In the genomic region with DNA sequence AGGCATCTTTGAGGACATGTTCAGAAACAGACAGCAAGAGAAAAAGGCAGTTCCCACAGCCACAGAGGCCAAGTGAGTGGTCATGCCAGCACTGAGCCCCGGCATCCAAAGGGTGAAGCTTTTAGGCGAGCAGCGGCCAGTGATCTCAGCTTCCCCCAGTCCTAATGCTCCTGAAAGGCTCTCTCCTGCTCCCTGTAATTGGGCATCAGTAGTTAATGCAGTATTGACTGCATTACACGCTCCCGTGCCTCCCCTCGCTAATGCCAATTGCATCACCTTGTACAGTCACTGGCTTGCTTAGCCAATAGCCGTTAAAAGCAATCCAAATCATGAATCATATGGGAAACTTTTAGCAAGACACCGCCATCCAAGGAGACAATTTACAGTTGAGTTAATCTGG, we compare ENCODE assay signal across 12 cellular contexts. TPM values are rescaled to one million over a fixed set of nuclear protein-coding genes. Genes with fewer than 3 reads are reported as not detected.
DNase-seq lines count a peak whose midpoint lies in the region; ATAC-seq, FAIRE-seq and TF ChIP-seq lines count a peak whose summit lies in the region.
"Had no signal": no experiment of that assay in that cellular context is flagged by ENCODE, and none has a peak within 500 bp of the region (broad histone marks: within the 10 kb centered on the region; RNA-seq: fewer than 3 reads in every experiment).

No MANE protein-coding gene starts in this region.

- peaks cover 25 to 75% of the 10 kb centered on the region in 2 experiments; a peak in 4 of 5 replicates for H3K27me3 ChIP-seq in K562 (ENCODE audit: control insufficient read depth in 2 of 2, insufficient read depth in 2 of 2, low read length in 2 of 2)
- H3K27me3 ChIP-seq in HepG2 (ENCODE audit: control insufficient read depth in 1 of 2, insufficient read depth in 2 of 2, low read length in 2 of 2) = peaks cover 11 to 59% of the 10 kb centered on the region in 2 experiments
- peaks cover 35% of the 10 kb centered on the region for H3K27me3 ChIP-seq in hepatocyte
- H3K27me3 ChIP-seq: ascending aorta had no signal

- H3K4me3 ChIP-seq in K562 (no peak overlapping the region), HepG2 (replicated peaks in 1 of 3; ENCODE audit: insufficient read depth in 1 of 3, low read depth in 2 of 3, low read length in 3 of 3) (no peak overlapping the region), hepatocyte (no peak overlapping the region)
- H3K4me3 ChIP-seq: ascending aorta had no signal

- no peak for TF ChIP-seq CTCF in K562 (IDR thresholded peaks at IDR 0.05 in 2 of 3, conservative IDR thresholded peaks at IDR 0.05 in 1 of 3; ENCODE audit: insufficient read depth in 2 of 3, low read depth in 1 of 3, low read length in 3 of 3)
- TF ChIP-seq CTCF in HepG2 (CRISPR knock-in tag; IDR thresholded peaks at IDR 0.05) = no peak
- no peak for TF ChIP-seq CTCF in hepatocyte (IDR thresholded peaks at IDR 0.05; ENCODE audit: poor library complexity)

- H3K9ac ChIP-seq in K562 (ENCODE audit: insufficient read depth in 1 of 2, low read depth in 2 of 2, low read length in 2 of 2) (no peak overlapping the region), HepG2 (ENCODE audit: insufficient read depth, low read depth, low read length) (no peak overlapping the region)

- intact Hi-C loops in K562 (cut with micrococcal nuclease) (no loop called here), HepG2 (cut with micrococcal nuclease; ENCODE audit: unreplicated experiment) (no loop called here)

- POLR2A ChIA-PET in K562 (lab: Yijun Ruan, JAX) (interaction anchor here (0.7 kb wide), 1 partner anchor 10 kb away, joined by 4 read pairs; no protein-coding TSS in a partner anchor), HepG2 (lab: Yijun Ruan, JAX) (no interaction called here)

- H3K9me3 ChIP-seq in K562 (replicated peaks; ENCODE audit: control insufficient read depth, insufficient read depth, low read depth, low read length) = no peaks in the 10 kb centered on the region
- no peaks in the 10 kb centered on the region for H3K9me3 ChIP-seq in HepG2 (ENCODE audit: low read length)
- no peaks in the 10 kb centered on the region for H3K9me3 ChIP-seq in hepatocyte (ENCODE audit: low read depth)
- H3K9me3 ChIP-seq: ascending aorta had no signal

- BruUV-seq in K562 (replicated peaks; lab: Mats Ljungman, UMichigan) = no TSS peak
- BruUV-seq in HepG2 (replicated peaks; lab: Mats Ljungman, UMichigan) = no TSS peak

- DNase-seq in AML-193 (lab: John Stamatoyannopoulos, UW) (peak; percentile 11 to 14), Kasumi-1 (lab: John Stamatoyannopoulos, UW) (peak; percentile 43 to 50), K562 (ENCODE audit: extremely low read depth in 1 of 4, low spot score in 3 of 4) (no peak), HepG2 (ENCODE audit: low spot score) (no peak), inferior parietal cortex (ENCODE audit: extremely low spot score) (no peak), NCI-H146 treated with DMSO at 0.1 percent for 48 hours (lab: John Stamatoyannopoulos, UW; ENCODE audit: unreplicated experiment) (no peak), hepatocyte (ENCODE audit: low spot score) (no peak)
- no peak for DNase-seq in activated naive CD4-positive, alpha-beta T cell (lab: John Stamatoyannopoulos, UW)
- DNase-seq: activated CD4-positive, alpha-beta T cell treated with anti-CD3 and anti-CD28 coated beads, Interleukin-2, amount 10 ng/mL, durations not matched to agents 7 days and 5 days; occipital lobe had no signal

- no peaks in the 10 kb centered on the region for H3K9me1 ChIP-seq in K562 (ENCODE audit: control insufficient read depth, insufficient read depth, low read length)

- H3K27ac ChIP-seq in K562 (ENCODE audit: extremely low read depth, low read depth, low read length) (no peak overlapping the region), HepG2 (ENCODE audit: extremely low read length, insufficient read depth, low read length) (no peak overlapping the region), hepatocyte (no peak overlapping the region)

- H3K4me1 ChIP-seq in K562 (replicated peaks in 1 of 2; ENCODE audit: control insufficient read depth in 2 of 2, insufficient read depth in 2 of 2, low read length in 2 of 2) (peaks cover 0 to 3% of the 10 kb centered on the region in 2 experiments; a peak in 1 of 5 replicates), HepG2 (ENCODE audit: insufficient read depth, low read length) (no peaks in the 10 kb centered on the region), hepatocyte (ENCODE audit: insufficient read depth) (peaks cover 5% of the 10 kb centered on the region)

- ATAC-seq in K562 (no peak), HepG2 (no peak)

- no peaks in the 10 kb centered on the region for H3K9me2 ChIP-seq in hepatocyte (replicated peaks; ENCODE audit: insufficient read depth)

- in situ Hi-C loops in K562 (cut with MboI) = no loop called here
- in situ Hi-C loops in HepG2 (cut with HindIII; ENCODE audit: extremely low pct_ligation_motif_present, low pct_unique_long_range_greater_than_20kb) = no loop called here

- FAIRE-seq in K562 (lab: Jason Lieb, UNC) = no peak
- no peak for FAIRE-seq in HepG2 (lab: Jason Lieb, UNC)

- 0% methylated on average over 8 of the region's 8 CpGs for WGBS in K562 (ENCODE audit: insufficient coverage, low coverage, missing lambda C conversion rate)
- WGBS in HepG2 (ENCODE audit: low lambda C conversion rate) = 3% methylated on average over 5 of the region's 8 CpGs
- 85% methylated on average over 8 of the region's 8 CpGs for WGBS in hepatocyte (ENCODE audit: low lambda C conversion rate, missing lambda C conversion rate)

- H4K20me1 ChIP-seq in K562 (replicated peaks; ENCODE audit: control insufficient read depth, insufficient read depth, low read length) = peaks cover 3% of the 10 kb centered on the region; the same call in 1 of the 2 replicates
- H4K20me1 ChIP-seq in HepG2 (ENCODE audit: insufficient read depth, low read length) = 0 out of 2 replicates have a peak, but pooled peaks cover 2% of the 10 kb centered on the region
- H4K20me1 ChIP-seq in hepatocyte (ENCODE audit: insufficient read depth, poor library complexity, severe bottlenecking) = no peaks in the 10 kb centered on the region

- TF ChIP-seq RAD21 in K562 (CRISPR knock-in tag; conservative IDR thresholded peaks at IDR 0.05 in 1 of 2, IDR thresholded peaks at IDR 0.05 in 1 of 2) = no peak
- no peak for TF ChIP-seq RAD21 in HepG2 (CRISPR knock-in tag; IDR thresholded peaks at IDR 0.05)

- H3K79me2 ChIP-seq in K562 (ENCODE audit: control insufficient read depth, insufficient read depth, low read length) (no peaks in the 10 kb centered on the region), HepG2 (ENCODE audit: insufficient read depth, low read length) (no peaks in the 10 kb centered on the region), hepatocyte (no peaks in the 10 kb centered on the region)

- H3K36me3 ChIP-seq in K562 (ENCODE audit: control insufficient read depth, insufficient read depth, low read length) (no peaks in the 10 kb centered on the region), HepG2 (replicated peaks in 1 of 2; ENCODE audit: control insufficient read depth in 1 of 2, insufficient read depth in 2 of 2, low read length in 2 of 2) (no peaks in the 10 kb centered on the region), hepatocyte (replicated peaks; ENCODE audit: insufficient read depth, low read depth) (no peaks in the 10 kb centered on the region)
- H3K36me3 ChIP-seq: ascending aorta had no signal

- TF ChIP-seq EP300 in K562 (IDR thresholded peaks at IDR 0.05; ENCODE audit: low read length) (no peak), HepG2 (IDR thresholded peaks at IDR 0.05; ENCODE audit: low read depth in 2 of 2, low read length in 2 of 2) (no peak), HepG2 (CRISPR knock-in tag; IDR thresholded peaks at IDR 0.05; ENCODE audit: borderline replicate concordance) (no peak)

- H2AFZ ChIP-seq in K562 (ENCODE audit: low read depth, low read length) (no peak overlapping the region), HepG2 (ENCODE audit: low read length) (no peak overlapping the region), hepatocyte (no peak overlapping the region)

- H3K4me2 ChIP-seq in K562 (ENCODE audit: insufficient read depth, low read length) = no peak overlapping the region
- H3K4me2 ChIP-seq in HepG2 (ENCODE audit: low read depth, low read length) = no peak overlapping the region
- H3K4me2 ChIP-seq in hepatocyte = no peak overlapping the region

- CTCF ChIA-PET in K562 (lab: Yijun Ruan, JAX; ENCODE audit: low intra/inter-chr PET ratio) (no interaction called here), HepG2 (lab: Yijun Ruan, JAX; ENCODE audit: low intra/inter-chr PET ratio, low total read pairs) (no interaction called here)

- TF ChIP-seq POLR2A in K562 (conservative IDR thresholded peaks at IDR 0.05) (no peak), HepG2 (IDR thresholded peaks at IDR 0.05; ENCODE audit: insufficient read depth in 1 of 2, low read depth in 2 of 2, low read length in 2 of 2) (no peak)

RNA-seq across cellular contexts. Expression of a gene that starts 4.9 kb away (rescaled TPM):
- not detected in 2 replicates for total RNA-seq in K562 (2011; cell fraction: chromatin; rRNA removed; ENCODE audit: low replicate concordance)
- total RNA-seq in K562 (2011; cell fraction: nucleolus; rRNA removed) = not detected in 2 replicates
- not detected in 2 replicates for total RNA-seq in K562 (2011; cell fraction: nucleoplasm; rRNA removed)
- total RNA-seq in K562 (2014; rRNA removed) = not detected in 2 replicates
- total RNA-seq in K562 (2014; rRNA removed; fragmentation: Illumina TruSeq; extraction: Trizol) = not detected in 2 replicates
- not detected in 2 replicates for total RNA-seq in K562 (2015; rRNA removed; fragmentation: Illumina TruSeq; extraction: Trizol)
- total RNA-seq in K562 (2021) = not detected in 2 replicates
- polyA plus RNA-seq in K562 (2011; rRNA removed) = not detected in 2 replicates
- polyA plus RNA-seq in K562 (2011; cell fraction: cytosol; rRNA removed) = not detected in 2 replicates
- not detected in 2 replicates for polyA plus RNA-seq in K562 (2011; cell fraction: nucleus; rRNA removed)
- polyA plus RNA-seq in K562 (2012) = not detected in 2 replicates
- polyA plus RNA-seq in K562 (2014; fragmentation: Illumina TruSeq; extraction: Trizol) = not detected in 2 replicates
- not detected for polyA plus RNA-seq in K562 (2014; fragmentation: Nextera tagmentation; extraction: Ambion mirVana)
- not detected in 2 replicates for polyA plus RNA-seq in K562 (2014; rRNA removed)
- not detected in 2 replicates for polyA minus RNA-seq in K562 (2011; rRNA and poly(A)+ RNA removed)
- not detected in 2 replicates for polyA minus RNA-seq in K562 (2011; cell fraction: cytosol; rRNA and poly(A)+ RNA removed)
- not detected in 2 replicates for polyA minus RNA-seq in K562 (2011; cell fraction: nucleus; rRNA and poly(A)+ RNA removed)
- total RNA-seq in HepG2 (2016; rRNA removed; fragmentation: Illumina TruSeq; extraction: Trizol) = not detected in 2 replicates
- not detected in 2 replicates for total RNA-seq in HepG2 (2016; cell fraction: cytosol; rRNA removed; fragmentation: Illumina TruSeq; extraction: Trizol; ENCODE audit: low read depth)
- not detected in 2 replicates for total RNA-seq in HepG2 (2016; cell fraction: insoluble cytoplasmic fraction; rRNA removed; fragmentation: Illumina TruSeq; extraction: Trizol)
- not detected in 2 replicates for total RNA-seq in HepG2 (2016; cell fraction: membrane; rRNA removed; fragmentation: Illumina TruSeq; extraction: Trizol)
- not detected in 2 replicates for total RNA-seq in HepG2 (2016; cell fraction: nucleus; rRNA removed; fragmentation: Illumina TruSeq; extraction: Trizol)
- not detected in 2 replicates for polyA plus RNA-seq in HepG2 (2011; rRNA removed)
- not detected in 2 replicates for polyA plus RNA-seq in HepG2 (2011; cell fraction: cytosol; rRNA removed)
- polyA plus RNA-seq in HepG2 (2011; cell fraction: nucleus; rRNA removed) = not detected in 2 replicates
- not detected in 2 replicates for polyA plus RNA-seq in HepG2 (2012)
- polyA plus RNA-seq in HepG2 (2016; cell fraction: cytosol; fragmentation: Illumina TruSeq; extraction: Trizol; ENCODE audit: low read depth) = not detected in 2 replicates
- not detected in 2 replicates for polyA plus RNA-seq in HepG2 (2016; cell fraction: insoluble cytoplasmic fraction; fragmentation: Illumina TruSeq; extraction: Trizol; ENCODE audit: low read depth)
- polyA plus RNA-seq in HepG2 (2016; cell fraction: membrane; fragmentation: Illumina TruSeq; extraction: Trizol; ENCODE audit: low read depth) = not detected in 2 replicates
- not detected in 2 replicates for polyA plus RNA-seq in HepG2 (2016; cell fraction: nucleus; fragmentation: Illumina TruSeq; extraction: Trizol; ENCODE audit: insufficient read depth, low read depth)
- polyA minus RNA-seq in HepG2 (2011; rRNA and poly(A)+ RNA removed; ENCODE audit: low replicate concordance) = 1.9 TPM in 1 of 2 replicates, not detected in the other
- not detected in 2 replicates for polyA minus RNA-seq in HepG2 (2011; cell fraction: cytosol; rRNA and poly(A)+ RNA removed)
- polyA minus RNA-seq in HepG2 (2011; cell fraction: nucleus; rRNA and poly(A)+ RNA removed) = not detected in 2 replicates
- total RNA-seq in hepatocyte = 0.68 TPM in 1 of 2 replicates, not detected in the other
- 0.24 and 0.33 TPM in 2 replicates for polyA plus RNA-seq in hepatocyte
- total RNA-seq: activated CD4-positive, alpha-beta T cell treated with anti-CD3 and anti-CD28 coated beads, Interleukin-2, amount 10 ng/mL, durations not matched to agents 7 days and 5 days; ascending aorta; OCI-LY7 had no signal

Comparison
In these comparisons a context has a peak if more than half of its experiments do, and no peak if none do; other contexts are left out.
1. DNase-seq: peak in AML-193 (2 of 2) and Kasumi-1 (2 of 2); none in K562 (0 of 4), HepG2 (single experiment), inferior parietal cortex (single experiment), NCI-H146 treated with DMSO at 0.1 percent for 48 hours (single experiment), hepatocyte (single experiment) and activated naive CD4-positive, alpha-beta T cell (0 of 4).